ENCODE assay signal across 13 cellular contexts in the genomic region with DNA sequence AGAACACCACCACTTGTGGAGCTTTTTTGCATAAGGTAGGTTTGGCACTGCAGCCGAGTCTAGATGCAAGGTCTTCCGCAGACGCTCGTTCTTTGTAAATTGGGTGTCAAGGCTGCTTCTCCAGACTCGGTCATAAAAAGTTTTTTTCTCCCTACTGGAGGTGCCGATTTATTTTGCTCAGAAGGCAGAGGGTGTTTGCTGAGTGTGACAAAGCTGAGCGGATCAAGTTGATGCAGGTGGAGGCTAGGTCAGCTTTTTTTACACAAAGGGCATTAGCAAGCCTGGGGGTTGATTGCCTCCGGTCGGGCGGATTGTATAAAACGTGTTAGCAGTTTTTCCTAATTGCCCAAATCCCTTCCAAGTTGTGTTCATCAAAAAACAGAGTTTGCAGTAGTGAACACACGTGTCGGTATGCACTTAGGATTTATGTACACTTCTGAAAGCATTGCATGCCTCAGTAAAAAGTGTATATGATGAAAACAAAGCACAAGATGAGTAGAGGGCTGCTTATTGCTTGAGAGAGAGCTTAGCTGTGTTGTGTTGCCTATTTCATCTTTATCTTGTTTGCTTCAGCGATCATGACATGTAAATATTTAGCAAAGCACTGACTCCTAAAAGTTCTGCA. TPM values are rescaled to one million over a fixed set of nuclear protein-coding genes. Genes with fewer than 3 reads are reported as not detected.
A peak's percentile ranks its signal among the peaks of the same experiment; 100 is the strongest.
DNase-seq lines count a peak whose midpoint lies in the region; ATAC-seq and TF ChIP-seq lines count a peak whose summit lies in the region.
"Had no signal": no experiment of that assay in that cellular context is flagged by ENCODE, and none has a peak within 500 bp of the region (broad histone marks: within the 10 kb centered on the region; RNA-seq: fewer than 3 reads in every experiment).

No MANE protein-coding gene starts in this region.

- peaks cover 31% of the 10 kb centered on the region for H3K36me3 ChIP-seq in OCI-LY7 (ENCODE audit: insufficient read depth, low read length)
- no peaks in the 10 kb centered on the region for H3K36me3 ChIP-seq in iPS-20b (ENCODE audit: insufficient read depth, low read depth, low read length)
- no peaks in the 10 kb centered on the region for H3K36me3 ChIP-seq in sigmoid colon
- H3K36me3 ChIP-seq: left ventricle myocardium inferior had no signal

- CTCF ChIA-PET in OCI-LY7 (lab: Charles Lee; ENCODE audit: unreplicated experiment) = interaction anchor here (1.1 kb wide), 1 partner anchor 14 kb away, joined by 3 read pairs; no protein-coding TSS in a partner anchor

- DNase-seq in activated T-cell treated with anti-CD3 and anti-CD28 coated beads, Interleukin-2, amount 50 U/mL, for 72 hours = no peak
- no peak for DNase-seq in activated T-cell treated with anti-CD3 and anti-CD28 coated beads, Interleukin-2, amount 50 U/mL, for 24 hours
- DNase-seq in OCI-LY7 (ENCODE audit: low spot score) = no peak
- no peak for DNase-seq in type B pancreatic cell (ENCODE audit: extremely low spot score, unreplicated experiment)
- no peak for DNase-seq in NCI-H226
- DNase-seq in sigmoid colon = no peak
- DNase-seq: activated CD4-positive, alpha-beta T cell treated with anti-CD3 and anti-CD28 coated beads, Interleukin-2, amount 10 ng/mL, durations not matched to agents 7 days and 5 days; DMS153; head of caudate nucleus; left ventricle myocardium inferior; NCI-H1436 treated with DMSO at 0.1 percent for 48 hours had no signal

- ATAC-seq in activated T-cell treated with anti-CD3 and anti-CD28 coated beads, Interleukin-2, amount 50 U/mL, for 72 hours (replicated peaks in 1 of 2) = no peak
- no peak for ATAC-seq in GM18498 (IDR thresholded peaks at IDR 0.05; ENCODE audit: unreplicated experiment)

- TSS peak; percentile 51 for BruUV-seq in OCI-LY7 (replicated peaks; lab: Mats Ljungman, UMichigan)

- TF ChIP-seq EP300 in sigmoid colon (IDR thresholded peaks at IDR 0.05) = no peak

- peak overlapping the region; percentile 25 for H3K4me3 ChIP-seq in OCI-LY7 (ENCODE audit: low read depth, low read length, poor library complexity, severe bottlenecking)
- peak overlapping the region; percentile 49; the same call in 1 of the 2 replicates for H3K4me3 ChIP-seq in iPS-20b (ENCODE audit: low read length)
- H3K4me3 ChIP-seq in sigmoid colon = no peak overlapping the region
- H3K4me3 ChIP-seq: left ventricle myocardium inferior had no signal

- H3K9me3 ChIP-seq in OCI-LY7 (ENCODE audit: low read length) (no peaks in the 10 kb centered on the region), iPS-20b (ENCODE audit: insufficient read depth, low read depth, low read length) (no peaks in the 10 kb centered on the region), sigmoid colon (no peaks in the 10 kb centered on the region)
- H3K9me3 ChIP-seq: left ventricle myocardium inferior had no signal

- H4K20me1 ChIP-seq in OCI-LY7 (ENCODE audit: insufficient read depth, low read length) = no peaks in the 10 kb centered on the region

- H3K27ac ChIP-seq in OCI-LY7 (ENCODE audit: low read depth, low read length, poor library complexity, severe bottlenecking) (peak overlapping the region; percentile 37), iPS-20b (ENCODE audit: low read length) (no peak overlapping the region), sigmoid colon (no peak overlapping the region)
- H3K27ac ChIP-seq: left ventricle myocardium inferior had no signal

- no peaks in the 10 kb centered on the region for H3K9me2 ChIP-seq in OCI-LY7 (ENCODE audit: insufficient read depth, low read length)

- H3K9ac ChIP-seq in iPS-20b (ENCODE audit: low read depth, low read length) = peak overlapping the region; percentile 57; the same call in 1 of the 2 replicates

- H3K4me1 ChIP-seq in OCI-LY7 (ENCODE audit: insufficient read depth, low read length, poor library complexity, severe bottlenecking) = peaks cover 54% of the 10 kb centered on the region
- H3K4me1 ChIP-seq in iPS-20b (ENCODE audit: insufficient read depth, low read length) = peaks cover 7% of the 10 kb centered on the region; the same call in 1 of the 2 replicates
- peaks cover 0 to 17% (median 16%) of the 10 kb centered on the region in 4 donors for H3K4me1 ChIP-seq in sigmoid colon

- POLR2A ChIA-PET in OCI-LY7 (lab: Charles Lee) = interaction anchor here (0.6 to 3.0 kb wide), 11 partner anchors 13 to 333 kb away, joined by 3 to 33 read pairs (median 3); partner anchors contain the start of gene MYNN

- H3K79me2 ChIP-seq in OCI-LY7 (ENCODE audit: insufficient read depth, low read depth, low read length) = peaks cover 51% of the 10 kb centered on the region

- H2AFZ ChIP-seq in OCI-LY7 (ENCODE audit: low read length) = no peak overlapping the region

- peak overlapping the region; percentile 92 for H3K4me2 ChIP-seq in OCI-LY7 (ENCODE audit: low read length)

- WGBS in sigmoid colon, 2 donors = 9 to 44% methylated on average over 14 of the region's 14 CpGs

- no peak overlapping the region for H3K27ac Mint-ChIP-seq in activated T-cell treated with anti-CD3 and anti-CD28 coated beads, Interleukin-2, amount 50 U/mL, for 72 hours
- no peak overlapping the region for H3K27ac Mint-ChIP-seq in activated T-cell treated with anti-CD3 and anti-CD28 coated beads, Interleukin-2, amount 50 U/mL, for 24 hours
- H3K27ac Mint-ChIP-seq in type B pancreatic cell = no peak overlapping the region
- H3K27ac Mint-ChIP-seq: activated CD4-positive, alpha-beta T cell treated with anti-CD3 and anti-CD28 coated beads, Interleukin-2, amount 10 ng/mL, durations not matched to agents 7 days and 5 days had no signal

- intact Hi-C loops in OCI-LY7 (cut with micrococcal nuclease; ENCODE audit: unreplicated experiment) (no loop called here), sigmoid colon (cut with DNase I) (no loop called here)

- H3K4me3 Mint-ChIP-seq in activated T-cell treated with anti-CD3 and anti-CD28 coated beads, Interleukin-2, amount 50 U/mL, for 72 hours = peak overlapping the region; percentile 6 to 16
- no peak overlapping the region for H3K4me3 Mint-ChIP-seq in activated T-cell treated with anti-CD3 and anti-CD28 coated beads, Interleukin-2, amount 50 U/mL, for 24 hours
- peak overlapping the region; percentile 77 for H3K4me3 Mint-ChIP-seq in type B pancreatic cell
- H3K4me3 Mint-ChIP-seq: activated CD4-positive, alpha-beta T cell treated with anti-CD3 and anti-CD28 coated beads, Interleukin-2, amount 10 ng/mL, durations not matched to agents 7 days and 5 days had no signal

- H3K27me3 Mint-ChIP-seq in activated T-cell treated with anti-CD3 and anti-CD28 coated beads, Interleukin-2, amount 50 U/mL, for 72 hours (ENCODE audit: low read depth) = peaks cover 19% of the 10 kb centered on the region
- no peaks in the 10 kb centered on the region for H3K27me3 Mint-ChIP-seq in activated T-cell treated with anti-CD3 and anti-CD28 coated beads, Interleukin-2, amount 50 U/mL, for 24 hours
- H3K27me3 Mint-ChIP-seq in type B pancreatic cell = peaks cover 53% of the 10 kb centered on the region

- peaks cover 50% of the 10 kb centered on the region for H3K4me1 Mint-ChIP-seq in activated T-cell treated with anti-CD3 and anti-CD28 coated beads, Interleukin-2, amount 50 U/mL, for 72 hours (ENCODE audit: low read depth)
- H3K4me1 Mint-ChIP-seq in activated T-cell treated with anti-CD3 and anti-CD28 coated beads, Interleukin-2, amount 50 U/mL, for 24 hours (ENCODE audit: low read depth) = peaks cover 23% of the 10 kb centered on the region
- H3K4me1 Mint-ChIP-seq in type B pancreatic cell (ENCODE audit: unreplicated experiment) = peaks cover 13% of the 10 kb centered on the region

- peaks cover 0 to 2% of the 10 kb centered on the region in 2 donors for H3K36me3 Mint-ChIP-seq in activated T-cell treated with anti-CD3 and anti-CD28 coated beads, Interleukin-2, amount 50 U/mL, for 72 hours (ENCODE audit: insufficient read depth in 2 of 2)
- no peaks in the 10 kb centered on the region for H3K36me3 Mint-ChIP-seq in activated T-cell treated with anti-CD3 and anti-CD28 coated beads, Interleukin-2, amount 50 U/mL, for 24 hours (ENCODE audit: low read depth)
- no peaks in the 10 kb centered on the region for H3K36me3 Mint-ChIP-seq in type B pancreatic cell

- H3K27me3 ChIP-seq in iPS-20b (ENCODE audit: insufficient read depth, low read length) = peaks cover 30% of the 10 kb centered on the region
- H3K27me3 ChIP-seq in sigmoid colon = peaks cover 14 to 68% (median 27%) of the 10 kb centered on the region in 3 donors

- no peak for TF ChIP-seq POLR2A in sigmoid colon (IDR thresholded peaks at IDR 0.05)

- H3K9me3 Mint-ChIP-seq in activated T-cell treated with anti-CD3 and anti-CD28 coated beads, Interleukin-2, amount 50 U/mL, for 72 hours = no peaks in the 10 kb centered on the region
- no peaks in the 10 kb centered on the region for H3K9me3 Mint-ChIP-seq in activated T-cell treated with anti-CD3 and anti-CD28 coated beads, Interleukin-2, amount 50 U/mL, for 24 hours
- no peaks in the 10 kb centered on the region for H3K9me3 Mint-ChIP-seq in type B pancreatic cell
- H3K9me3 Mint-ChIP-seq: activated CD4-positive, alpha-beta T cell treated with anti-CD3 and anti-CD28 coated beads, Interleukin-2, amount 10 ng/mL, durations not matched to agents 7 days and 5 days had no signal

- TF ChIP-seq CTCF in OCI-LY7 (conservative IDR thresholded peaks at IDR 0.05; ENCODE audit: low read length) = no peak
- TF ChIP-seq CTCF in type B pancreatic cell (conservative IDR thresholded peaks at IDR 0.05) = no peak
- no peak for TF ChIP-seq CTCF in sigmoid colon (IDR thresholded peaks at IDR 0.05)

RNA-seq across cellular contexts. Expression of gene GPR160, which starts 2.6 kb away (rescaled TPM):
- 10 to 100 TPM; 13.3 to 14.4 TPM for total RNA-seq in activated T-cell treated with anti-CD3 and anti-CD28 coated beads, Interleukin-2, amount 50 U/mL, for 72 hours
- 90.5 and 108 TPM in 2 replicates for total RNA-seq in OCI-LY7 (2014; rRNA removed; shearing (Covaris generic))
- total RNA-seq in OCI-LY7 (2022) (115 and 117 TPM in 2 replicates), type B pancreatic cell (ENCODE audit: low replicate concordance) (7.3 and 13.1 TPM in 2 replicates), sigmoid colon (1 to 10 TPM in 2 of 4 donors, under 1 TPM in 1, not detected in 1; 0.16 to 2.3 (median 1.1) TPM)
- 10 to 100 TPM; 27.6 to 93.7 (median 70.7) TPM for polyA plus RNA-seq in sigmoid colon

Comparison
In these comparisons a context has a peak if more than half of its experiments do, and no peak if none do; other contexts are left out.
1. H3K4me3 ChIP-seq: peak in OCI-LY7 (single experiment) and iPS-20b (single experiment); none in sigmoid colon (0 of 4).